ENCODE assay signal across 9 cellular contexts in genomic region chr13:28047784-28048388, GRCh38. TPM values are rescaled to one million over a fixed set of nuclear protein-coding genes. Genes with fewer than 3 reads are reported as not detected.
A peak's percentile ranks its signal among the peaks of the same experiment; 100 is the strongest.
DNase-seq lines count a peak whose midpoint lies in the region; ATAC-seq and TF ChIP-seq lines count a peak whose summit lies in the region.
"Had no signal": no experiment of that assay in that cellular context is flagged by ENCODE, and none has a peak within 500 bp of the region (broad histone marks: within the 10 kb centered on the region; RNA-seq: fewer than 3 reads in every experiment).

No MANE protein-coding gene starts in this region.

- peaks cover 4% of the 10 kb centered on the region for H3K4me1 Mint-ChIP-seq in activated CD4-positive, alpha-beta T cell treated with anti-CD3 and anti-CD28 coated beads, Interleukin-2, amount 10 ng/mL, durations not matched to agents 24 days and 14 days

- intact Hi-C loops in activated CD4-positive, alpha-beta T cell treated with anti-CD3 and anti-CD28 coated beads, Interleukin-2, amount 10 ng/mL, durations not matched to agents 24 days and 14 days (cut with micrococcal nuclease), result no loop called here

- peak; percentile 36 for DNase-seq in HT1080 (ENCODE audit: low read depth)
- peak; percentile 18 for DNase-seq in fibroblast of mammary gland (ENCODE audit: low read depth)
- no peak for DNase-seq in activated CD4-positive, alpha-beta T cell treated with anti-CD3 and anti-CD28 coated beads, Interleukin-2, amount 10 ng/mL, durations not matched to agents 24 days and 14 days
- no peak for DNase-seq in substantia nigra (lab: John Stamatoyannopoulos, UW)
- no peak for DNase-seq in DMS 273 (lab: John Stamatoyannopoulos, UW; ENCODE audit: unreplicated experiment)
- DNase-seq in amygdala (lab: John Stamatoyannopoulos, UW), result no peak

- peak; percentile 86 for ATAC-seq in GM18505 (IDR thresholded peaks at IDR 0.05; ENCODE audit: unreplicated experiment)
- ATAC-seq in GM21737 (IDR thresholded peaks at IDR 0.05; ENCODE audit: unreplicated experiment), result peak; percentile 76

- H3K4me3 ChIP-seq in fibroblast of mammary gland (ENCODE audit: control insufficient read depth, low read depth, low read length), result no peak overlapping the region

- peaks cover 8% of the 10 kb centered on the region for H3K27me3 Mint-ChIP-seq in activated CD4-positive, alpha-beta T cell treated with anti-CD3 and anti-CD28 coated beads, Interleukin-2, amount 10 ng/mL, durations not matched to agents 24 days and 14 days

- no peak overlapping the region for H3K27ac Mint-ChIP-seq in activated CD4-positive, alpha-beta T cell treated with anti-CD3 and anti-CD28 coated beads, Interleukin-2, amount 10 ng/mL, durations not matched to agents 24 days and 14 days

- TF ChIP-seq POLR2A in GM18505 (IDR thresholded peaks at IDR 0.05; ENCODE audit: borderline replicate concordance, extremely low read depth, insufficient read depth, insufficient read length), result no peak

- no peak overlapping the region for H3K27ac ChIP-seq in substantia nigra (ENCODE audit: low read depth, low read length, poor library complexity, severe bottlenecking)

- no peaks in the 10 kb centered on the region for H3K36me3 Mint-ChIP-seq in activated CD4-positive, alpha-beta T cell treated with anti-CD3 and anti-CD28 coated beads, Interleukin-2, amount 10 ng/mL, durations not matched to agents 24 days and 14 days (ENCODE audit: low read depth)

- no peak for TF ChIP-seq CTCF in fibroblast of mammary gland (conservative IDR thresholded peaks at IDR 0.05; ENCODE audit: control insufficient read depth, insufficient read depth, low read depth, low read length)

- no peak overlapping the region for H3K4me3 Mint-ChIP-seq in activated CD4-positive, alpha-beta T cell treated with anti-CD3 and anti-CD28 coated beads, Interleukin-2, amount 10 ng/mL, durations not matched to agents 24 days and 14 days

- H3K9me3 Mint-ChIP-seq in activated CD4-positive, alpha-beta T cell treated with anti-CD3 and anti-CD28 coated beads, Interleukin-2, amount 10 ng/mL, durations not matched to agents 24 days and 14 days, result no peaks in the 10 kb centered on the region

RNA-seq across cellular contexts. Expression of gene FLT3, which starts 52.5 kb away (rescaled TPM):
- total RNA-seq in HT1080 (2014; rRNA removed; shearing (Covaris generic)), result not detected in 2 replicates
- polyA plus RNA-seq in HT1080 (2015; cell fraction: cytosol; rRNA removed), result not detected in 2 replicates
- not detected in 2 replicates for polyA plus RNA-seq in HT1080 (2015; cell fraction: nucleus; rRNA removed)
- not detected in 2 replicates for total RNA-seq in activated CD4-positive, alpha-beta T cell treated with anti-CD3 and anti-CD28 coated beads, Interleukin-2, amount 10 ng/mL, durations not matched to agents 24 days and 14 days
- total RNA-seq: lung microvascular endothelial cell had no signal

RNA-seq across cellular contexts. Expression of gene URAD, which starts 59.4 kb away (rescaled TPM):
- total RNA-seq in HT1080 (2014; rRNA removed; shearing (Covaris generic)), result not detected in 2 replicates
- not detected in 2 replicates for polyA plus RNA-seq in HT1080 (2015; cell fraction: cytosol; rRNA removed)
- polyA plus RNA-seq in HT1080 (2015; cell fraction: nucleus; rRNA removed), result not detected in 2 replicates
- total RNA-seq in activated CD4-positive, alpha-beta T cell treated with anti-CD3 and anti-CD28 coated beads, Interleukin-2, amount 10 ng/mL, durations not matched to agents 24 days and 14 days, result not detected in 2 replicates
- total RNA-seq: lung microvascular endothelial cell had no signal

Comparison
In these comparisons a context has a peak if more than half of its experiments do, and no peak if none do; other contexts are left out.
1. DNase-seq: peak in HT1080 (single experiment) and fibroblast of mammary gland (single experiment); none in activated CD4-positive, alpha-beta T cell treated with anti-CD3 and anti-CD28 coated beads, Interleukin-2, amount 10 ng/mL, durations not matched to agents 24 days and 14 days (single experiment), substantia nigra (0 of 49), DMS 273 (single experiment) and amygdala (0 of 56).